In the genomic region with DNA sequence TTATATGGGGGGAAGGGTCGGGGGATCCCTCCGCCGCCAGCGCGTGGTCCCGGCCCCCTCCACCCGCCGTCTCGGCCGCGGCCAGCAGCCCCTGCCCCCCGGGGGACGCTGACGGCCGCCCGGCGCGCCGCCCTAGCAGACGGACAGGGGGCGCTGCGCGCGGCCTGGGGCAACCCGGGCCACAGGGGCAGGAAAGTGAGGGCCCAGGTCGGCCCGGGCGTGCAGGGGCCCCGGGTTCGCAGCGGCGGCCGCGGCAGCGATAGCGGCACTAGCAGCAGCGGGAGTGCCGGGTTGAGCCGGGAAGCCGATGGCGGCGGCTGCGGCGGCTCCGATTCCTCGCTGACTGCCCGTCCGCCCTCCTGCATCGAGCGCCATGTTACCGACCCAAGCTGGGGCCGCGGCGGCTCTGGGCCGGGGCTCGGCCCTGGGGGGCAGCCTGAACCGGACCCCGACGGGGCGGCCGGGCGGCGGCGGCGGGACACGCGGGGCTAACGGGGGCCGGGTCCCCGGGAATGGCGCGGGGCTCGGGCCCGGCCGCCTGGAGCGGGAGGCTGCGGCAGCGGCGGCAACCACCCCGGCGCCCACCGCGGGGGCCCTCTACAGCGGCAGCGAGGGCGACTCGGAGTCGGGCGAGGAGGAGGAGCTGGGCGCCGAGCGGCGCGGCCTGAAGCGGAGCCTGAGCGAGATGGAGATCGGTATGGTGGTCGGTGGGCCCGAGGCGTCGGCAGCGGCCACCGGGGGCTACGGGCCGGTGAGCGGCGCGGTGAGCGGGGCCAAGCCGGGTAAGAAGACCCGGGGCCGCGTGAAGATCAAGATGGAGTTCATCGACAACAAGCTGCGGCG, we compare ENCODE assay signal across 8 cellular contexts. TPM values are rescaled to one million over a fixed set of nuclear protein-coding genes. Genes with fewer than 3 reads are reported as not detected.
A peak's percentile ranks its signal among the peaks of the same experiment; 100 is the strongest.
DNase-seq lines count a peak whose midpoint lies in the region; ATAC-seq, FAIRE-seq and TF ChIP-seq lines count a peak whose summit lies in the region.

No MANE protein-coding gene starts in this region.

- intact Hi-C loops in heart right ventricle (cut with DNase I), result loop anchor here in 3 of 10 donors (2.0 to 5.0 kb wide), 4 partner anchors 157 to 429 kb away; a partner anchor contains a TSS

- H3K27me3 ChIP-seq in heart right ventricle (no peaks in the 10 kb centered on the region), skeletal muscle satellite cell (ENCODE audit: control insufficient read depth, insufficient read depth, low read length) (no peaks in the 10 kb centered on the region)

- H3K36me3 ChIP-seq in heart right ventricle (peaks cover 0 to 18% (median 13%) of the 10 kb centered on the region in 9 donors), skeletal muscle satellite cell (ENCODE audit: insufficient read depth, low read length) (peaks cover 21% of the 10 kb centered on the region)

- no peak for DNase-seq in Jurkat, Clone E6-1 (ENCODE audit: low read depth, low spot score)
- DNase-seq in activated gamma-delta T cell treated with anti-CD3 and anti-CD28 coated beads, Interleukin-2, amount 50 U/mL, for 16 hours (ENCODE audit: low read depth), result peak; percentile 20
- DNase-seq in heart right ventricle (no peak), GM19239 (ENCODE audit: insufficient read length, low spot score) (no peak), mucosa of gallbladder (ENCODE audit: low spot score) (no peak)

- H3K9ac ChIP-seq in skeletal muscle satellite cell (ENCODE audit: low read depth, low read length), result peak overlapping the region; percentile 94

- H3K9me3 ChIP-seq in heart right ventricle (no peaks in the 10 kb centered on the region), skeletal muscle satellite cell (replicated peaks; ENCODE audit: low read length) (no peaks in the 10 kb centered on the region)

- 0% methylated on average over 105 to 116 of the region's 116 CpGs for WGBS in heart right ventricle, 2 donors

- H3K27ac ChIP-seq in heart right ventricle, result peak overlapping the region; percentile 97 to 99 (median 98)

- no peak for FAIRE-seq in GM19239 (lab: Jason Lieb, UNC)

- peak overlapping the region; percentile 97 for H3K4me2 ChIP-seq in skeletal muscle satellite cell (ENCODE audit: low read length)

- peak; percentile 51 for TF ChIP-seq POLR2A in GM10847 (IDR thresholded peaks at IDR 0.05; ENCODE audit: extremely low read depth, insufficient read length)

- H3K4me1 ChIP-seq in heart right ventricle, result peaks cover 19 to 48% (median 34%) of the 10 kb centered on the region in 9 donors
- peaks cover 28% of the 10 kb centered on the region for H3K4me1 ChIP-seq in skeletal muscle satellite cell (ENCODE audit: control insufficient read depth, insufficient read depth, low read length)

- peak; percentile 56 to 89 (median 67) for TF ChIP-seq CTCF in heart right ventricle (IDR thresholded peaks at IDR 0.05)

- H3K4me3 ChIP-seq in Jurkat, Clone E6-1 (ENCODE audit: low read length), result peak overlapping the region; percentile 77
- H3K4me3 ChIP-seq in heart right ventricle, result peak overlapping the region; percentile 88 to 99 (median 97)
- H3K4me3 ChIP-seq in skeletal muscle satellite cell (ENCODE audit: low read length), result peak overlapping the region; percentile 94

- ATAC-seq in GM21526 (IDR thresholded peaks at IDR 0.05; ENCODE audit: low FRiP score, unreplicated experiment), result peak; percentile 27
- peak in 1 of 8 donors; percentile 0 for ATAC-seq in heart right ventricle

RNA-seq across cellular contexts. Expression of a gene that starts 0.4 kb away (rescaled TPM):
- 37.4 TPM for polyA plus RNA-seq in Jurkat, Clone E6-1 (2012; ENCODE audit: insufficient read depth, insufficient read length)
- total RNA-seq in heart right ventricle (10 to 100 TPM; 52.0 to 94.3 (median 70.1) TPM), mucosa of gallbladder (50.5 TPM)
- polyA plus RNA-seq in heart right ventricle, result 10 to 100 TPM; 30.5 to 54.6 TPM
- 15.7 and 16.4 TPM in 2 replicates for total RNA-seq in skeletal muscle satellite cell (2012; rRNA removed)

RNA-seq across cellular contexts. Expression of a gene that starts 10.5 kb away (rescaled TPM):
- 50.1 TPM for polyA plus RNA-seq in Jurkat, Clone E6-1 (2012; ENCODE audit: insufficient read depth, insufficient read length)
- total RNA-seq in heart right ventricle (10 to 100 TPM in 8 of 10 donors, 1 to 10 TPM in 2; 7.8 to 17.1 (median 13.4) TPM), mucosa of gallbladder (50.0 TPM)
- polyA plus RNA-seq in heart right ventricle, result 10 to 100 TPM in 1 of 2 donors, 1 to 10 TPM in 1; 9.0 to 32.0 TPM
- total RNA-seq in skeletal muscle satellite cell (2012; rRNA removed), result 12.0 and 13.9 TPM in 2 replicates

RNA-seq across cellular contexts. Expression of a gene that starts 57.8 kb away (rescaled TPM):
- 108 TPM for polyA plus RNA-seq in Jurkat, Clone E6-1 (2012; ENCODE audit: insufficient read depth, insufficient read length)
- total RNA-seq in heart right ventricle, result 10 to 100 TPM; 16.0 to 29.6 (median 25.7) TPM
- 10 to 100 TPM; 25.0 to 51.3 TPM for polyA plus RNA-seq in heart right ventricle
- total RNA-seq in skeletal muscle satellite cell (2012; rRNA removed), result 52.4 and 58.1 TPM in 2 replicates
- total RNA-seq in mucosa of gallbladder, result 58.2 TPM
